In the genomic region with DNA sequence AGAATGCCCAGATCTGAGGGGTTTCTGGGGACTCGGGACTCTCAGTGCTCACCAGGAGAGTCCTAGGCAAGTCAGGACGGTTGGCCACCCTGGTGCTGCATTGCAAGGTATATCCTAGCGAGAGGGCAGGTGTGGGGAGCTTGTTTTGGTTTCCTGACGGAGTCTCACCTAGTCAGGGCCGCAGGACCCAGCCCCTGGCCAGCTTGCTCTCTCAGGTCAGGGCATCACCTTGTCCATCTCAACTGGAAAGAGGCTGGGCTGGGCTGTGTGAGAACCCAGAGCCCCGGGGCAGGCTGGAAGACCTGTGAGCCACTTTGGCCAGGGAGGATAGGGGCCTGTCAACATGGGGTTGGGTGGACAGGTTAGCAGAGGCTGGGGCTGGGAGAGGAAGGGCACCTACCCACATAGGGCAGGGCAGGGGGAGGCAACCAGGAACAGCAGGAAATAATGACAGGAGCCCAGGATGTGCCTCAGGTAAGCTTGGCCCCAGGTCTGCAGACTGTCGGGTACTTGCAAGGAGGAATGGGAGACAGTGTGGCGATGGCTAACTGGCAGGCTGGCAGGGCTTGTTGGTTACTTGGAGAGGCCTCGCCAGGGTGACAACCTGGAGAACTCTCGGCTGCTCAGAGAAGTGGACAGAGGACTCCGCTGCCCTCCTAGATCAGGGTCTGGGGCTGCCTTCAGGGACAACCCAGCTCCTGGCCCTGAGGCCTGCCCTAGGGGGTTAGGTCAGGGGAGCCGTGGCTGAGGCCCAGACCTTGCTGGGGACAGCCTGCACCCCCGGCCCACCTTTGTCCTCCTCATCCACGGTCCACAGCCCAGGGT, we compare ENCODE assay signal across 12 cellular contexts. TPM values are rescaled to one million over a fixed set of nuclear protein-coding genes. Genes with fewer than 3 reads are reported as not detected.
A peak's percentile ranks its signal among the peaks of the same experiment; 100 is the strongest.
DNase-seq lines count a peak whose midpoint lies in the region; ATAC-seq and TF ChIP-seq lines count a peak whose summit lies in the region.
"Had no signal": no experiment of that assay in that cellular context is flagged by ENCODE, and none has a peak within 500 bp of the region (broad histone marks: within the 10 kb centered on the region; RNA-seq: fewer than 3 reads in every experiment).

No MANE protein-coding gene starts in this region.

- H3K4me1 ChIP-seq in left ventricle myocardium inferior, result peaks cover 68% of the 10 kb centered on the region
- H3K4me1 ChIP-seq in lower lobe of right lung, result peaks cover 87% of the 10 kb centered on the region
- peaks cover 66 to 91% (median 80%) of the 10 kb centered on the region in 4 donors for H3K4me1 ChIP-seq in upper lobe of left lung
- H3K4me1 ChIP-seq in heart right ventricle, result peaks cover 38 to 88% (median 70%) of the 10 kb centered on the region in 9 donors

- H3K36me3 ChIP-seq in left ventricle myocardium inferior (no peaks in the 10 kb centered on the region), lower lobe of right lung (no peaks in the 10 kb centered on the region), upper lobe of left lung (no peaks in the 10 kb centered on the region), heart right ventricle (no peaks in the 10 kb centered on the region)

- ATAC-seq in left ventricle myocardium superior, result no peak
- no peak for ATAC-seq in activated CD8-positive, alpha-beta T cell treated with anti-CD3 and anti-CD28 coated beads for 36 hours
- no peak for ATAC-seq in lower lobe of right lung
- ATAC-seq in upper lobe of left lung (ENCODE audit: low FRiP score in 2 of 2), result no peak
- ATAC-seq in heart right ventricle, result no peak
- ATAC-seq: WTC11 had no signal

- no peaks in the 10 kb centered on the region for H3K9me3 ChIP-seq in left ventricle myocardium inferior (replicated peaks)
- no peaks in the 10 kb centered on the region for H3K9me3 ChIP-seq in lower lobe of right lung
- H3K9me3 ChIP-seq in upper lobe of left lung, result no peaks in the 10 kb centered on the region
- H3K9me3 ChIP-seq in heart right ventricle, result no peaks in the 10 kb centered on the region

- peaks cover 69% of the 10 kb centered on the region for H3K4me1 Mint-ChIP-seq in activated CD8-positive, alpha-beta T cell treated with anti-CD3 and anti-CD28 coated beads for 36 hours (ENCODE audit: low read depth)

- TF ChIP-seq EP300 in upper lobe of left lung (IDR thresholded peaks at IDR 0.05), result no peak

- H3K27me3 ChIP-seq in left ventricle myocardium inferior (ENCODE audit: low read depth) (no peaks in the 10 kb centered on the region), lower lobe of right lung (ENCODE audit: low read depth) (no peaks in the 10 kb centered on the region), upper lobe of left lung (no peaks in the 10 kb centered on the region), heart right ventricle (no peaks in the 10 kb centered on the region)

- H3K27me3 Mint-ChIP-seq in activated CD8-positive, alpha-beta T cell treated with anti-CD3 and anti-CD28 coated beads for 36 hours, result peaks cover 2% of the 10 kb centered on the region

- CTCF ChIA-PET in activated CD8-positive, alpha-beta T cell treated with anti-CD3 and anti-CD28 coated beads for 36 hours (lab: Charles Lee), result interaction anchor here (1.1 to 5.6 kb wide), 4 partner anchors 14 to 49 kb away, joined by 3 to 41 read pairs (median 3); partner anchors contain the start of gene DDIT4

- intact Hi-C loops in left ventricle myocardium superior (cut with micrococcal nuclease) (loop anchor here (10.0 kb wide), 1 partner anchor 49 kb away; the partner anchor contains the start of gene DDIT4), left ventricle myocardium inferior (cut with micrococcal nuclease) (loop anchor here (10.0 kb wide), 1 partner anchor 49 kb away; the partner anchor contains the start of gene DDIT4), lower lobe of right lung (cut with DNase I) (no loop called here), heart right ventricle (cut with DNase I) (loop anchor here in 2 of 10 donors (5.0 to 10.0 kb wide), 2 partner anchors 46 to 99 kb away; no protein-coding TSS in a partner anchor)
- intact Hi-C loops in activated CD8-positive, alpha-beta T cell treated with anti-CD3 and anti-CD28 coated beads for 36 hours (cut with micrococcal nuclease), result no loop called here

- TF ChIP-seq POLR2A in upper lobe of left lung (IDR thresholded peaks at IDR 0.05), result no peak

- WGBS in upper lobe of left lung, 2 donors, result 85 to 89% methylated on average over 4 to 14 of the region's 14 CpGs
- 94 to 95% methylated on average over 14 of the region's 14 CpGs for WGBS in heart right ventricle, 2 donors

- no peak overlapping the region for H3K27ac ChIP-seq in left ventricle myocardium inferior (replicated peaks)
- H3K27ac ChIP-seq in lower lobe of right lung, result peak overlapping the region; percentile 11
- H3K27ac ChIP-seq in upper lobe of left lung, result peak overlapping the region in 3 of 4 donors; percentile 94 to 99 (median 97)
- H3K27ac ChIP-seq in heart right ventricle, result peak overlapping the region in 1 of 10 donors; percentile 99
- H3K27ac ChIP-seq: C4-2B had no signal

- no peak overlapping the region for H3K4me3 Mint-ChIP-seq in activated CD8-positive, alpha-beta T cell treated with anti-CD3 and anti-CD28 coated beads for 36 hours
- H3K4me3 Mint-ChIP-seq: WTC11 had no signal

- TF ChIP-seq CTCF in left ventricle myocardium inferior (IDR thresholded peaks at IDR 0.05; ENCODE audit: borderline replicate concordance), result no peak
- TF ChIP-seq CTCF in activated CD8-positive, alpha-beta T cell treated with anti-CD3 and anti-CD28 coated beads for 36 hours (IDR thresholded peaks at IDR 0.05), result no peak
- TF ChIP-seq CTCF in lower lobe of right lung (IDR thresholded peaks at IDR 0.05), result no peak
- no peak for TF ChIP-seq CTCF in upper lobe of left lung (IDR thresholded peaks at IDR 0.05)
- TF ChIP-seq CTCF in heart right ventricle (IDR thresholded peaks at IDR 0.05), result no peak

- POLR2A ChIA-PET in activated CD8-positive, alpha-beta T cell treated with anti-CD3 and anti-CD28 coated beads for 36 hours (lab: Charles Lee), result interaction anchor here (0.5 to 28.1 kb wide), 10 partner anchors 9 to 1740 kb away, joined by 3 to 796 read pairs (median 3); partner anchors contain the start of gene DDIT4

- H3K4me3 ChIP-seq in left ventricle myocardium inferior (no peak overlapping the region), lower lobe of right lung (no peak overlapping the region), upper lobe of left lung (no peak overlapping the region), heart right ventricle (no peak overlapping the region)

- H3K36me3 Mint-ChIP-seq in activated CD8-positive, alpha-beta T cell treated with anti-CD3 and anti-CD28 coated beads for 36 hours (ENCODE audit: low read depth), result peaks cover 19% of the 10 kb centered on the region
- H3K36me3 Mint-ChIP-seq: WTC11 had no signal

- peak; percentile 32 for DNase-seq in left ventricle myocardium superior
- DNase-seq in left ventricle myocardium inferior, result no peak
- no peak for DNase-seq in activated CD8-positive, alpha-beta T cell treated with anti-CD3 and anti-CD28 coated beads for 36 hours
- DNase-seq in lower lobe of right lung, result no peak
- peak in 1 of 2 donors; percentile 47 for DNase-seq in upper lobe of left lung
- DNase-seq in DMS 273 treated with DMSO at 0.1 percent for 48 hours (lab: John Stamatoyannopoulos, UW), result no peak
- no peak for DNase-seq in superior temporal gyrus (ENCODE audit: extremely low spot score)
- DNase-seq in heart right ventricle, result no peak
- DNase-seq: amygdala, NCI-H2029 had no signal

- H3K9me3 Mint-ChIP-seq in activated CD8-positive, alpha-beta T cell treated with anti-CD3 and anti-CD28 coated beads for 36 hours, result peaks cover 1% of the 10 kb centered on the region

- peak overlapping the region; percentile 99 for H3K27ac Mint-ChIP-seq in activated CD8-positive, alpha-beta T cell treated with anti-CD3 and anti-CD28 coated beads for 36 hours
- H3K27ac Mint-ChIP-seq: WTC11 had no signal

RNA-seq across cellular contexts. Expression of gene DNAJB12, which starts 31.4 kb away (rescaled TPM):
- total RNA-seq in left ventricle myocardium superior (25.9 TPM), left ventricle myocardium inferior (25.6 TPM), lower lobe of right lung (44.7 TPM), upper lobe of left lung (10 to 100 TPM; 24.4 to 81.7 (median 49.2) TPM), heart right ventricle (10 to 100 TPM; 24.4 to 32.8 (median 28.9) TPM)
- total RNA-seq in activated CD8-positive, alpha-beta T cell treated with anti-CD3 and anti-CD28 coated beads for 36 hours, result 10 to 100 TPM; 17.1 to 17.5 TPM
- polyA plus RNA-seq in heart right ventricle, result 10 to 100 TPM; 22.6 to 27.5 TPM

RNA-seq across cellular contexts. Expression of gene DDIT4, which starts 49.6 kb away (rescaled TPM):
- total RNA-seq in left ventricle myocardium superior (64.2 TPM), left ventricle myocardium inferior (66.3 TPM), lower lobe of right lung (161 TPM), upper lobe of left lung (100 to 1,000 TPM in 5 of 6 donors, 10 to 100 TPM in 1; 81.0 to 218 (median 151) TPM), heart right ventricle (100 to 1,000 TPM in 1 of 10 donors, 10 to 100 TPM in 9; 13.6 to 102 (median 30.2) TPM)
- total RNA-seq in activated CD8-positive, alpha-beta T cell treated with anti-CD3 and anti-CD28 coated beads for 36 hours, result 1,000 to 10,000 TPM; 1,071 to 1,096 TPM
- 100 to 1,000 TPM in 1 of 2 donors, 10 to 100 TPM in 1; 64.7 to 135 TPM for polyA plus RNA-seq in heart right ventricle

Comparison
In these comparisons a context has a peak if more than half of its experiments do, and no peak if none do; other contexts are left out.
1. intact Hi-C loops: an anchor here in left ventricle myocardium superior (10.0 kb wide) and left ventricle myocardium inferior (10.0 kb wide); none called in activated CD8-positive, alpha-beta T cell treated with anti-CD3 and anti-CD28 coated beads for 36 hours and lower lobe of right lung.